In genomic region chr9:110041452-110041851, GRCh38 we compare ENCODE assay signal across 16 cellular contexts.
A peak's percentile ranks its signal among the peaks of the same experiment; 100 is the strongest.
DNase-seq lines count a peak whose midpoint lies in the region; ATAC-seq, FAIRE-seq and TF ChIP-seq lines count a peak whose summit lies in the region.
"Had no signal": no experiment of that assay in that cellular context is flagged by ENCODE, and none has a peak within 500 bp of the region (broad histone marks: within the 10 kb centered on the region; RNA-seq: fewer than 3 reads in every experiment).

No MANE protein-coding gene starts in this region.

- H3K36me3 ChIP-seq in GM12878 (ENCODE audit: control insufficient read depth in 2 of 2, insufficient read depth in 2 of 2, low read length in 1 of 2) (no peaks in the 10 kb centered on the region), subcutaneous abdominal adipose tissue (ENCODE audit: control insufficient read depth in 5 of 5, insufficient read depth in 5 of 5, low read length in 5 of 5) (peaks cover 0 to 2% (median 0%) of the 10 kb centered on the region in 5 donors)

- no peaks in the 10 kb centered on the region for H3K4me1 ChIP-seq in GM12878 (ENCODE audit: control insufficient read depth, insufficient read depth, low read length)
- peaks cover 3 to 32% (median 20%) of the 10 kb centered on the region in 5 donors for H3K4me1 ChIP-seq in subcutaneous abdominal adipose tissue (ENCODE audit: control insufficient read depth in 5 of 5, insufficient read depth in 5 of 5, low read length in 5 of 5)

- FAIRE-seq in GM12891 (lab: Jason Lieb, UNC) (peak; percentile 9), GM12878 (lab: Jason Lieb, UNC) (peak; percentile 7)

- DNase-seq in GM12891 (ENCODE audit: insufficient read length, low spot score) (no peak), GM12878 (ENCODE audit: low read depth, low spot score) (no peak), left lobe of liver (ENCODE audit: low spot score) (no peak), AG08395 (ENCODE audit: low spot score) (no peak), NCI-H526 treated with DMSO at 0.1 percent for 48 hours (lab: John Stamatoyannopoulos, UW) (no peak), pons (ENCODE audit: low spot score) (no peak)
- DNase-seq: activated CD4-positive, alpha-beta T cell treated with anti-CD3 and anti-CD28 coated beads for 1 hour; CD8-positive, alpha-beta memory T cell; DMS79 treated with DMSO at 0.1 percent for 48 hours; dorsolateral prefrontal cortex; NCI-H2029 treated with DMSO at 0.1 percent for 48 hours; NCI-H510A treated with DMSO at 0.1 percent for 48 hours; T1000 had no signal

- H3K27me3 ChIP-seq in GM12878 (replicated peaks in 1 of 2; ENCODE audit: control insufficient read depth in 2 of 2, insufficient read depth in 2 of 2, low read length in 1 of 2) (no peaks in the 10 kb centered on the region), subcutaneous abdominal adipose tissue (ENCODE audit: control insufficient read depth in 5 of 5, insufficient read depth in 4 of 5, low read length in 5 of 5) (no peaks in the 10 kb centered on the region)
- H3K27me3 ChIP-seq: dorsolateral prefrontal cortex had no signal

- CTCF ChIA-PET in GM12878 (lab: Yijun Ruan, JAX): interaction anchor here (0.6 to 1.1 kb wide), 2 partner anchors 122 to 177 kb away, joined by 3 to 4 read pairs; no protein-coding TSS in a partner anchor

- no peaks in the 10 kb centered on the region for H3K9me3 ChIP-seq in GM12878 (replicated peaks; ENCODE audit: control insufficient read depth, insufficient read depth, low read length)
- H3K9me3 ChIP-seq in subcutaneous abdominal adipose tissue (ENCODE audit: control insufficient read depth in 5 of 5, low read length in 5 of 5): no peaks in the 10 kb centered on the region

- TF ChIP-seq EP300 in GM12878 (IDR thresholded peaks at IDR 0.05; ENCODE audit: borderline replicate concordance in 1 of 2, control insufficient read depth in 1 of 2, low read depth in 2 of 2, low read length in 2 of 2): no peak

- 82% methylated on average over 5 of the region's 5 CpGs for WGBS in GM12878 (ENCODE audit: insufficient coverage, insufficient replicate concordance, low lambda C conversion rate, missing lambda C conversion rate)

- TF ChIP-seq RAD21 in GM12878 (IDR thresholded peaks at IDR 0.05; ENCODE audit: insufficient read depth, low read depth, low read length): no peak

- POLR2A ChIA-PET in GM12878 (lab: Charles Lee): no interaction called here

- no peak for TF ChIP-seq CTCF in GM12878 (IDR thresholded peaks at IDR 0.05 in 2 of 3, conservative IDR thresholded peaks at IDR 0.05 in 1 of 3; ENCODE audit: control insufficient read depth in 2 of 3, extremely low read depth in 1 of 3, insufficient read depth in 1 of 3, low read depth in 3 of 3, low read length in 3 of 3)

- H3K4me3 ChIP-seq in GM12878: no peak overlapping the region
- no peak overlapping the region for H3K4me3 ChIP-seq in subcutaneous abdominal adipose tissue (ENCODE audit: low read depth in 1 of 5, low read length in 5 of 5)
- H3K4me3 ChIP-seq: dorsolateral prefrontal cortex had no signal

- intact Hi-C loops in GM12878 (cut with micrococcal nuclease; ENCODE audit: unreplicated experiment): no loop called here

- RAD21 ChIA-PET in GM12878 (lab: Charles Lee; ENCODE audit: unreplicated experiment): no interaction called here

- ATAC-seq in GM12878 (no peak), left lobe of liver (peak; percentile 23), GM19452 (IDR thresholded peaks at IDR 0.05; ENCODE audit: unreplicated experiment) (no peak)
- ATAC-seq: activated T-helper 17 cell treated with anti-CD3 and anti-CD28 coated beads, Interleukin-2, amount 50 U/mL, for 72 hours had no signal

- in situ Hi-C loops in GM12878 (cut with MboI): no loop called here

- SMC1A ChIA-PET in GM12878 (lab: Charles Lee; ENCODE audit: uncharacterized antibody, unreplicated experiment): interaction anchor here (0.6 kb wide), 1 partner anchor 88 kb away, joined by 3 read pairs; no protein-coding TSS in a partner anchor

- no peaks in the 10 kb centered on the region for H4K20me1 ChIP-seq in GM12878 (ENCODE audit: control insufficient read depth, insufficient read depth)

- H3K79me2 ChIP-seq in GM12878 (ENCODE audit: control insufficient read depth, insufficient read depth, low read length): no peaks in the 10 kb centered on the region

- no peak overlapping the region for H2AFZ ChIP-seq in GM12878 (ENCODE audit: control insufficient read depth, low read depth, low read length)

- H3K27ac ChIP-seq in GM12878 (ENCODE audit: control insufficient read depth, insufficient read depth) (no peak overlapping the region), subcutaneous abdominal adipose tissue (ENCODE audit: low read depth, low read length) (peak overlapping the region; percentile 74)

- H3K4me2 ChIP-seq in GM12878 (ENCODE audit: control insufficient read depth, insufficient read depth): no peak overlapping the region

- TF ChIP-seq POLR2A in GM12891 (IDR thresholded peaks at IDR 0.05; ENCODE audit: low read depth, low read length) (no peak), GM12878 (IDR thresholded peaks at IDR 0.05; ENCODE audit: low read depth, low read length) (no peak)

- no TSS peak for BruUV-seq in GM12878 (replicated peaks; lab: Mats Ljungman, UMichigan)

- H3K9ac ChIP-seq in GM12878 (ENCODE audit: control insufficient read depth, insufficient read depth, low read length) (no peak overlapping the region), subcutaneous abdominal adipose tissue (ENCODE audit: low read length in 5 of 5) (peak overlapping the region in 2 of 5 donors; percentile 2 to 51)

TF ChIP-seq in GM12891, 5 proteins besides CTCF, POLR2A, EP300 and RAD21:
- no peak for TF ChIP-seq POLR2AphosphoS5 (IDR thresholded peaks at IDR 0.05; ENCODE audit: low read depth, low read length)
- no peak for TF ChIP-seq TAF1 (IDR thresholded peaks at IDR 0.05; ENCODE audit: low read depth, low read length)

TF ChIP-seq in GM12878, 131 proteins besides CTCF, POLR2A, EP300 and RAD21:
- no peak for TF ChIP-seq MYC (IDR thresholded peaks at IDR 0.05; ENCODE audit: insufficient read depth, insufficient read length, insufficient replicate concordance, low read length, severe bottlenecking)
- no peak for TF ChIP-seq LARP7 (IDR thresholded peaks at IDR 0.05)
